8 cellular contexts compared by ENCODE assay signal in the genomic region with DNA sequence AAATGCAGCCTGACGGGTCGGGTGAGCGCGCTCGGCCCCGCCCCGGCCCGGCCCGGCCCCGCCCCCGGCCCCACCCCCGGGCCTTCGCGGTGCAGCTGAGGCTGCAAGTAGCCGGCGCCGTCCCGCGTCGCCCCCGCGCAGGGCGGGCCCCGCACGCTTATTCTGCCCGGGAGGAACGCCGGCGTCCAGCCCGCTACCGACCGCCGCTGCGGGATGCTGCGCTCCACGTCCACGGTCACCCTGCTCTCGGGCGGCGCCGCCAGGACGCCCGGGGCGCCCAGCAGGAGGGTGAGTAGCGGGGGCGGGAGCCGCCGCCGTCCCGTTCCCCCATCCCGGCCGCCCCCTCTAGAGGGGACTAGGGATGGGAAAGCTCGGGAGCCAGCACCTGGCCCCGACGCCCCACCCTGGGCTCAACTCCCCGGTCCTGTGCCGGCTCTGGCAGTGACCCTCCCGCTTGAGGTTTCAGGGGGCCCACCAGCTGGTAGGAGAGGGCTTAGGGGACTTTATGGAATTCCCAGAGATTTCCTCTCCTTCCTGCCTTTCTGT. TPM values are rescaled to one million over a fixed set of nuclear protein-coding genes. Genes with fewer than 3 reads are reported as not detected.
DNase-seq lines count a peak whose midpoint lies in the region; ATAC-seq and TF ChIP-seq lines count a peak whose summit lies in the region.

TSS of gene MYZAP (plus strand) at position 83 of the 546 bp plus-strand sequence. CDS start at position 214, 131 bp downstream.

- TF ChIP-seq CTCF in CD8-positive, alpha-beta T cell (IDR thresholded peaks at IDR 0.05): no peak
- TF ChIP-seq CTCF in PC-3 (conservative IDR thresholded peaks at IDR 0.05; ENCODE audit: low read depth, low read length) (no peak), psoas muscle (IDR thresholded peaks at IDR 0.05) (no peak)

- no peaks in the 10 kb centered on the region for H3K36me3 ChIP-seq in CD8-positive, alpha-beta T cell (ENCODE audit: insufficient read depth, low read length)
- no peaks in the 10 kb centered on the region for H3K36me3 ChIP-seq in PC-3 (ENCODE audit: low read depth, low read length)
- H3K36me3 ChIP-seq in psoas muscle (ENCODE audit: insufficient read depth in 1 of 2, low read depth in 1 of 2): no peaks in the 10 kb centered on the region

- peak within 1 kb of the TSS; percentile 98 for H3K4me2 ChIP-seq in PC-3 (ENCODE audit: low read length)

- H3F3A ChIP-seq in PC-3 (ENCODE audit: low read length, unreplicated experiment): no peaks in the 10 kb centered on the region

- DNase-seq in CD8-positive, alpha-beta T cell: peak in 3 of 7 experiments; percentile 6 to 13 (median 8)
- DNase-seq in PC-3: peak; percentile 59
- peak; percentile 74 for DNase-seq in activated naive CD4-positive, alpha-beta T cell treated with anti-CD3 and anti-CD28 coated beads, Interleukin-2, amount 10 ng/mL, durations not matched to agents 7 days and 5 days
- peak; percentile 81 for DNase-seq in cardiac septum (ENCODE audit: low spot score)
- DNase-seq in psoas muscle: peak; percentile 61 to 66
- no peak for DNase-seq in MV-4-11 (lab: John Stamatoyannopoulos, UW)

- peaks cover 29% of the 10 kb centered on the region for H3K79me2 ChIP-seq in PC-3 (ENCODE audit: low read length)

- peak within 1 kb of the TSS; percentile 66 for H3K9ac ChIP-seq in PC-3 (ENCODE audit: low read length)

- peaks cover 15% of the 10 kb centered on the region for H3K4me1 Mint-ChIP-seq in CD8-positive, alpha-beta T cell (ENCODE audit: low read depth)
- H3K4me1 Mint-ChIP-seq in activated naive CD4-positive, alpha-beta T cell treated with anti-CD3 and anti-CD28 coated beads, Interleukin-2, amount 10 ng/mL, durations not matched to agents 7 days and 5 days: peaks cover 26% of the 10 kb centered on the region

- ATAC-seq in CD8-positive, alpha-beta T cell: peak; percentile 55
- ATAC-seq in PC-3 (peak; percentile 87), psoas muscle (peak; percentile 74 to 85 (median 80)), GM21723 (IDR thresholded peaks at IDR 0.05; ENCODE audit: unreplicated experiment) (no peak), HG03439 (IDR thresholded peaks at IDR 0.05; ENCODE audit: unreplicated experiment) (no peak)

- H3K9me3 Mint-ChIP-seq in CD8-positive, alpha-beta T cell: no peaks in the 10 kb centered on the region
- H3K9me3 Mint-ChIP-seq in activated naive CD4-positive, alpha-beta T cell treated with anti-CD3 and anti-CD28 coated beads, Interleukin-2, amount 10 ng/mL, durations not matched to agents 7 days and 5 days: no peaks in the 10 kb centered on the region

- H3K36me3 Mint-ChIP-seq in CD8-positive, alpha-beta T cell: no peaks in the 10 kb centered on the region
- H3K36me3 Mint-ChIP-seq in activated naive CD4-positive, alpha-beta T cell treated with anti-CD3 and anti-CD28 coated beads, Interleukin-2, amount 10 ng/mL, durations not matched to agents 7 days and 5 days: peaks cover 3% of the 10 kb centered on the region

- peaks cover 7% of the 10 kb centered on the region for H3K4me1 ChIP-seq in CD8-positive, alpha-beta T cell (ENCODE audit: insufficient read depth, low read length)
- peaks cover 31% of the 10 kb centered on the region for H3K4me1 ChIP-seq in PC-3 (ENCODE audit: insufficient read depth, low read length)
- H3K4me1 ChIP-seq in psoas muscle: peaks cover 9% of the 10 kb centered on the region

- no TSS peak for BruUV-seq in PC-3 (replicated peaks; lab: Mats Ljungman, UMichigan)

- H3K9me3 ChIP-seq in CD8-positive, alpha-beta T cell (ENCODE audit: low read length): no peaks in the 10 kb centered on the region
- H3K9me3 ChIP-seq in PC-3 (ENCODE audit: low read length) (no peaks in the 10 kb centered on the region), psoas muscle (no peaks in the 10 kb centered on the region)

- peaks cover 46% of the 10 kb centered on the region for H3K27me3 Mint-ChIP-seq in CD8-positive, alpha-beta T cell (ENCODE audit: low read depth)
- peaks cover 39% of the 10 kb centered on the region for H3K27me3 Mint-ChIP-seq in activated naive CD4-positive, alpha-beta T cell treated with anti-CD3 and anti-CD28 coated beads, Interleukin-2, amount 10 ng/mL, durations not matched to agents 7 days and 5 days

- CTCF ChIA-PET in CD8-positive, alpha-beta T cell (lab: Charles Lee): no interaction called here
- CTCF ChIA-PET in PC-3 (lab: Charles Lee): interaction anchor here (0.6 kb wide), 1 partner anchor 18 kb away, joined by 3 read pairs; no protein-coding TSS in a partner anchor
- CTCF ChIA-PET in activated naive CD4-positive, alpha-beta T cell treated with anti-CD3 and anti-CD28 coated beads, Interleukin-2, amount 10 ng/mL, durations not matched to agents 7 days and 5 days (lab: Charles Lee): no interaction called here

- no peaks in the 10 kb centered on the region for H3K9me2 ChIP-seq in PC-3 (replicated peaks; ENCODE audit: low read length)

- H3K4me3 ChIP-seq in CD8-positive, alpha-beta T cell (ENCODE audit: low read depth, low read length): no peak within 1 kb of the TSS
- H3K4me3 ChIP-seq in PC-3 (ENCODE audit: low read length): peak within 1 kb of the TSS; percentile 77
- peak within 1 kb of the TSS; percentile 74 for H3K4me3 ChIP-seq in psoas muscle

- no peaks in the 10 kb centered on the region for H4K20me1 ChIP-seq in PC-3 (ENCODE audit: low read length)

- H3K4me3 Mint-ChIP-seq in CD8-positive, alpha-beta T cell: peak within 1 kb of the TSS; percentile 56
- H3K4me3 Mint-ChIP-seq in activated naive CD4-positive, alpha-beta T cell treated with anti-CD3 and anti-CD28 coated beads, Interleukin-2, amount 10 ng/mL, durations not matched to agents 7 days and 5 days: peak within 1 kb of the TSS; percentile 65

- intact Hi-C loops in CD8-positive, alpha-beta T cell (cut with DNase I, micrococcal nuclease): no loop called here
- intact Hi-C loops in PC-3 (cut with micrococcal nuclease) (no loop called here), cardiac septum (cut with DNase I) (loop anchor here (2.0 kb wide), 1 partner anchor 23 kb away; no protein-coding TSS in a partner anchor), psoas muscle (cut with DNase I) (no loop called here)

- no peak within 1 kb of the TSS for H3K27ac Mint-ChIP-seq in CD8-positive, alpha-beta T cell
- no peak within 1 kb of the TSS for H3K27ac Mint-ChIP-seq in activated naive CD4-positive, alpha-beta T cell treated with anti-CD3 and anti-CD28 coated beads, Interleukin-2, amount 10 ng/mL, durations not matched to agents 7 days and 5 days

- POLR2A ChIA-PET in CD8-positive, alpha-beta T cell (lab: Charles Lee): no interaction called here
- POLR2A ChIA-PET in PC-3 (lab: Charles Lee; ENCODE audit: unreplicated experiment): no interaction called here

- H3K27ac ChIP-seq in CD8-positive, alpha-beta T cell (ENCODE audit: low read depth, low read length): no peak within 1 kb of the TSS
- H3K27ac ChIP-seq in PC-3 (ENCODE audit: low read length) (peak within 1 kb of the TSS; percentile 74), psoas muscle (peak within 1 kb of the TSS; percentile 17)

- 2 to 3% (median 3%) methylated on average over 26 to 58 of the region's 58 CpGs for WGBS in psoas muscle, 3 donors

- H3K27me3 ChIP-seq in CD8-positive, alpha-beta T cell (ENCODE audit: insufficient read depth, low read length): no peaks in the 10 kb centered on the region
- H3K27me3 ChIP-seq in PC-3 (ENCODE audit: low read length) (no peaks in the 10 kb centered on the region), psoas muscle (ENCODE audit: insufficient read depth in 3 of 3, low read length in 2 of 3) (no peaks in the 10 kb centered on the region)

- peak within 1 kb of the TSS; percentile 73 for H2AFZ ChIP-seq in PC-3 (ENCODE audit: low read length)

RNA-seq across cellular contexts. Expression of gene MYZAP, which starts in this region (rescaled TPM):
- total RNA-seq in CD8-positive, alpha-beta T cell: under 1 TPM in 1 of 2 experiments, not detected in 1; 0.31 TPM
- 3.5 and 6.0 TPM in 2 replicates for total RNA-seq in PC-3 (2014; rRNA removed)
- total RNA-seq in cardiac septum: 658 TPM
- total RNA-seq in psoas muscle: 10 to 100 TPM in 1 of 4 donors, 1 to 10 TPM in 3; 2.6 to 24.8 (median 4.6) TPM
- 1 to 10 TPM; 2.0 to 4.2 (median 3.4) TPM for polyA plus RNA-seq in psoas muscle

Comparison
In these comparisons a context has a peak if more than half of its experiments do, and no peak if none do; other contexts are left out.
1. RNA of gene MYZAP (total RNA-seq): 658 TPM in cardiac septum (single experiment); 3.5 to 6.0 TPM in PC-3, 2.6 to 24.8 TPM in psoas muscle and 0.31 TPM in CD8-positive, alpha-beta T cell; every median in the first group is over 10 times any median in the second.
2. Peak in ATAC-seq in CD8-positive, alpha-beta T cell; RNA of the gene not detected or under 1 TPM.
3. ATAC-seq: peak in PC-3 (single experiment) and psoas muscle (4 of 4); none in GM21723 (single experiment) and HG03439 (single experiment).